24 cellular contexts compared by ENCODE assay signal in genomic region chr2:98884658-98885057, GRCh38.
"Had no signal": no experiment of that assay in that cellular context is flagged by ENCODE, and none has a peak within 500 bp of the region (broad histone marks: within the 10 kb centered on the region; RNA-seq: fewer than 3 reads in every experiment).

No MANE protein-coding gene starts in this region.

- H3K4me3 ChIP-seq: colonic mucosa, gastroesophageal sphincter, left ventricle myocardium inferior, lung, neural progenitor cell, ovary, prostate gland, right lobe of liver, testis, tibial nerve had no signal

- H3K4me1 ChIP-seq: colonic mucosa, gastroesophageal sphincter, left ventricle myocardium inferior, neural progenitor cell, prostate gland, right lobe of liver, testis, tibial nerve had no signal

- DNase-seq: colonic mucosa; dermis blood vessel endothelial cell; effector CD4-positive, alpha-beta T cell; endodermal cell; erythroblast; foreskin fibroblast; glutamatergic neuron; immature natural killer cell; left cardiac atrium; left ventricle myocardium inferior; mesenchymal stem cell; midbrain; ovary; right lobe of liver; stimulated activated CD4-positive, alpha-beta T cell treated with anti-CD3 and anti-CD28 coated beads, Interleukin-4, amount 100 ng/mL, for 1 hour; stimulated activated CD8-positive, alpha-beta memory T cell treated with anti-CD3 and anti-CD28 coated beads, Interleukin-4, amount 100 ng/mL, for 48 hours; stimulated activated naive CD8-positive, alpha-beta T cell treated with anti-CD3 and anti-CD28 coated beads, Interleukin-15, Interleukin-2, amounts not matched to agents 100 U/mL and 50 U/mL, for 24 hours had no signal

- H3K36me3 ChIP-seq: colonic mucosa, gastroesophageal sphincter, left ventricle myocardium inferior, neural progenitor cell, ovary, prostate gland, right lobe of liver, tibial nerve had no signal

- ATAC-seq: gastroesophageal sphincter; stimulated activated effector memory CD8-positive, alpha-beta T cell treated with anti-CD3 and anti-CD28 coated beads, Interleukin-12 subunit alpha, Interleukin-12 subunit beta, amount 100 ng/mL, for 72 hours; stimulated activated naive CD8-positive, alpha-beta T cell treated with anti-CD3 and anti-CD28 coated beads, Interleukin-15, Interleukin-2, amounts not matched to agents 100 U/mL and 50 U/mL, for 24 hours had no signal

- H3K27ac ChIP-seq: colonic mucosa, gastroesophageal sphincter, left ventricle myocardium inferior, neural progenitor cell, ovary, prostate gland, right lobe of liver, testis, tibial nerve had no signal

- H3K27me3 ChIP-seq: colonic mucosa, gastroesophageal sphincter, neural progenitor cell, ovary, right lobe of liver, testis, tibial nerve had no signal

- H3K9me3 ChIP-seq: colonic mucosa, prostate gland, right lobe of liver, testis had no signal
